29 cellular contexts compared by ENCODE assay signal in the genomic region with DNA sequence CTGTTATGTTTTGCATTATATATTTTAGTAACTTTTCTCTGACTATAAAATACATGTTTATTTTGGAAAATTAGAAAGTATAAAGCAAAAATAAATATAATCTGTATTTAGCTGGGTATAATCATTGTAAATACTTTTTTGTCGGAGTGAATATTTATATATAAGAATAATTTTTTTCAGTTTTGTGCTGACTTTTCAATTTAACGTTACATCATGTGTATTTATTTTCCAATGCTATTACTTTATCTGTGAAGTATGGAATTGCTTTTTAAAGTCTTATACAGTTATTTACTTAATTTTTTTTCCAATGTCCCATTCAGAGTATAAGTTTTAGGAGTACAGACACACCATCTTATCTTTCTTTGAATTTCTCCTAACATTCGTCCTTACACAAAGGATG.
"Had no signal": no experiment of that assay in that cellular context is flagged by ENCODE, and none has a peak within 500 bp of the region (broad histone marks: within the 10 kb centered on the region; RNA-seq: fewer than 3 reads in every experiment).

No MANE protein-coding gene starts in this region.

- ATAC-seq: activated CD4-positive, alpha-beta T cell treated with anti-CD3 and anti-CD28 coated beads for 36 hours; activated CD4-positive, CD25-positive, alpha-beta regulatory T cell treated with anti-CD3 and anti-CD28 coated beads, Interleukin-2, amount 50 U/mL, for 24 hours; activated CD8-positive, alpha-beta memory T cell treated with anti-CD3 and anti-CD28 coated beads, Interleukin-2, amount 10 ng/mL, durations not matched to agents 7 days and 5 days; activated naive CD8-positive, alpha-beta T cell treated with anti-CD3 and anti-CD28 coated beads, Interleukin-2, amount 50 U/mL, for 24 hours; Panc1 had no signal

- H3K9me3 Mint-ChIP-seq: activated CD4-positive, alpha-beta memory T cell treated with anti-CD3 and anti-CD28 coated beads, Interleukin-2, amount 10 ng/mL, durations not matched to agents 7 days and 5 days; activated CD4-positive, alpha-beta T cell treated with anti-CD3 and anti-CD28 coated beads, Interleukin-2, amount 10 ng/mL, durations not matched to agents 7 days and 5 days; activated naive CD4-positive, alpha-beta T cell treated with anti-CD3 and anti-CD28 coated beads, Interleukin-2, amount 10 ng/mL, durations not matched to agents 7 days and 5 days; activated naive CD8-positive, alpha-beta T cell treated with anti-CD3 and anti-CD28 coated beads, Interleukin-2, amount 50 U/mL, for 24 hours; central memory CD8-positive, alpha-beta T cell; T-helper 1 cell treated with Interleukin-12 subunit alpha and Interleukin-12 subunit beta and Interleukin-4 antibody, amounts not matched to agents 30 μg/mL and 1 μg/mL, for 36 hours; T-helper 2 cell treated with Interferon-gamma antibody and Interleukin-4, amounts not matched to agents 5 μg/mL and 100 μg/mL, for 36 hours had no signal

- H3K27ac ChIP-seq: brain microvascular endothelial cell, cardiac muscle cell, SJSA1 had no signal

- H3K27me3 ChIP-seq: brain microvascular endothelial cell, cardiac muscle cell, SJSA1 had no signal

- H3K27ac Mint-ChIP-seq: activated CD4-positive, alpha-beta memory T cell treated with anti-CD3 and anti-CD28 coated beads, Interleukin-2, amount 10 ng/mL, durations not matched to agents 7 days and 5 days; activated CD4-positive, alpha-beta T cell treated with anti-CD3 and anti-CD28 coated beads for 36 hours; activated CD4-positive, alpha-beta T cell treated with anti-CD3 and anti-CD28 coated beads, Interleukin-2, amount 10 ng/mL, durations not matched to agents 7 days and 5 days; activated CD8-positive, alpha-beta memory T cell treated with anti-CD3 and anti-CD28 coated beads, Interleukin-2, amount 10 ng/mL, durations not matched to agents 7 days and 5 days; activated naive CD4-positive, alpha-beta T cell treated with anti-CD3 and anti-CD28 coated beads, Interleukin-2, amount 10 ng/mL, durations not matched to agents 7 days and 5 days; activated naive CD8-positive, alpha-beta T cell; activated naive CD8-positive, alpha-beta T cell treated with anti-CD3 and anti-CD28 coated beads, Interleukin-2, amount 50 U/mL, for 24 hours; T-helper 1 cell treated with Interleukin-12 subunit alpha and Interleukin-12 subunit beta and Interleukin-4 antibody, amounts not matched to agents 30 μg/mL and 1 μg/mL, for 36 hours; T-helper 2 cell treated with Interferon-gamma antibody and Interleukin-4, amounts not matched to agents 5 μg/mL and 100 μg/mL, for 36 hours had no signal

- DNase-seq: activated CD4-positive, alpha-beta memory T cell treated with anti-CD3 and anti-CD28 coated beads, Interleukin-2, amount 10 ng/mL, durations not matched to agents 7 days and 5 days; activated CD4-positive, alpha-beta T cell treated with anti-CD3 and anti-CD28 coated beads for 36 hours; activated CD4-positive, alpha-beta T cell treated with anti-CD3 and anti-CD28 coated beads, Interleukin-2, amount 10 ng/mL, durations not matched to agents 7 days and 5 days; activated CD8-positive, alpha-beta memory T cell treated with anti-CD3 and anti-CD28 coated beads for 24 hours; activated CD8-positive, alpha-beta memory T cell treated with anti-CD3 and anti-CD28 coated beads, Interleukin-2, amount 10 ng/mL, durations not matched to agents 7 days and 5 days; activated CD8-positive, alpha-beta memory T cell treated with anti-CD3 and anti-CD28 coated beads, Interleukin-2, amount 50 U/mL, for 48 hours; activated effector memory CD4-positive, alpha-beta T cell treated with Interleukin-2 at 50 U/mL for 16 hours; activated naive CD4-positive, alpha-beta T cell treated with anti-CD3 and anti-CD28 coated beads, Interleukin-2, amount 10 ng/mL, durations not matched to agents 7 days and 5 days; activated naive CD8-positive, alpha-beta T cell treated with anti-CD3 and anti-CD28 coated beads, Interleukin-2, amount 50 U/mL, for 24 hours; activated T-cell treated with anti-CD3 and anti-CD28 coated beads, Interleukin-2, amount 50 U/mL, for 48 hours; anterior cingulate cortex; brain microvascular endothelial cell; NCI-H1105; NCI-H1417 treated with DMSO at 0.1 percent for 48 hours; NCI-H187 treated with DMSO at 0.1 percent for 48 hours; NCI-H2081; NCI-H226; NCI-H524 treated with DMSO at 0.1 percent for 48 hours; SHP77 treated with DMSO at 0.1 percent for 48 hours; SK-N-SH had no signal

- FAIRE-seq: TTC549 had no signal

- H3K4me3 ChIP-seq: cardiac muscle cell, SJSA1 had no signal

- H3K4me3 Mint-ChIP-seq: activated CD4-positive, alpha-beta memory T cell treated with anti-CD3 and anti-CD28 coated beads, Interleukin-2, amount 10 ng/mL, durations not matched to agents 7 days and 5 days; activated CD4-positive, alpha-beta T cell treated with anti-CD3 and anti-CD28 coated beads for 36 hours; activated CD4-positive, alpha-beta T cell treated with anti-CD3 and anti-CD28 coated beads, Interleukin-2, amount 10 ng/mL, durations not matched to agents 7 days and 5 days; activated CD8-positive, alpha-beta memory T cell treated with anti-CD3 and anti-CD28 coated beads, Interleukin-2, amount 10 ng/mL, durations not matched to agents 7 days and 5 days; activated naive CD4-positive, alpha-beta T cell treated with anti-CD3 and anti-CD28 coated beads, Interleukin-2, amount 10 ng/mL, durations not matched to agents 7 days and 5 days; activated naive CD8-positive, alpha-beta T cell; activated naive CD8-positive, alpha-beta T cell treated with anti-CD3 and anti-CD28 coated beads, Interleukin-2, amount 50 U/mL, for 24 hours; central memory CD8-positive, alpha-beta T cell; T-helper 1 cell treated with Interleukin-12 subunit alpha and Interleukin-12 subunit beta and Interleukin-4 antibody, amounts not matched to agents 30 μg/mL and 1 μg/mL, for 36 hours; T-helper 2 cell treated with Interferon-gamma antibody and Interleukin-4, amounts not matched to agents 5 μg/mL and 100 μg/mL, for 36 hours had no signal

- H3K9me3 ChIP-seq: SJSA1, SK-N-SH had no signal

- H3K4me1 Mint-ChIP-seq: activated CD4-positive, alpha-beta memory T cell treated with anti-CD3 and anti-CD28 coated beads, Interleukin-2, amount 10 ng/mL, durations not matched to agents 7 days and 5 days; activated CD4-positive, alpha-beta T cell treated with anti-CD3 and anti-CD28 coated beads for 36 hours; activated CD4-positive, alpha-beta T cell treated with anti-CD3 and anti-CD28 coated beads, Interleukin-2, amount 10 ng/mL, durations not matched to agents 7 days and 5 days; activated CD8-positive, alpha-beta memory T cell treated with anti-CD3 and anti-CD28 coated beads, Interleukin-2, amount 10 ng/mL, durations not matched to agents 7 days and 5 days; activated naive CD4-positive, alpha-beta T cell treated with anti-CD3 and anti-CD28 coated beads, Interleukin-2, amount 10 ng/mL, durations not matched to agents 7 days and 5 days; activated naive CD8-positive, alpha-beta T cell treated with anti-CD3 and anti-CD28 coated beads, Interleukin-2, amount 50 U/mL, for 24 hours; central memory CD8-positive, alpha-beta T cell had no signal

- H3K4me1 ChIP-seq: SJSA1 had no signal

- H3K27me3 Mint-ChIP-seq: activated CD4-positive, alpha-beta memory T cell treated with anti-CD3 and anti-CD28 coated beads, Interleukin-2, amount 10 ng/mL, durations not matched to agents 7 days and 5 days; activated CD4-positive, alpha-beta T cell treated with anti-CD3 and anti-CD28 coated beads for 36 hours; activated CD4-positive, alpha-beta T cell treated with anti-CD3 and anti-CD28 coated beads, Interleukin-2, amount 10 ng/mL, durations not matched to agents 7 days and 5 days; activated CD8-positive, alpha-beta memory T cell treated with anti-CD3 and anti-CD28 coated beads, Interleukin-2, amount 10 ng/mL, durations not matched to agents 7 days and 5 days; activated naive CD4-positive, alpha-beta T cell treated with anti-CD3 and anti-CD28 coated beads, Interleukin-2, amount 10 ng/mL, durations not matched to agents 7 days and 5 days; activated naive CD8-positive, alpha-beta T cell; activated naive CD8-positive, alpha-beta T cell treated with anti-CD3 and anti-CD28 coated beads, Interleukin-2, amount 50 U/mL, for 24 hours; central memory CD8-positive, alpha-beta T cell had no signal
